18 cellular contexts compared by ENCODE assay signal in genomic region chr20:48342822-48343513, GRCh38.
"Had no signal": no experiment of that assay in that cellular context is flagged by ENCODE, and none has a peak within 500 bp of the region (broad histone marks: within the 10 kb centered on the region; RNA-seq: fewer than 3 reads in every experiment).

No MANE protein-coding gene starts in this region.

- H3K27me3 ChIP-seq: neutrophil, pancreas, thyroid gland, vagina had no signal

- FAIRE-seq: frontal cortex, kidney, pancreas had no signal

- H3K9me3 ChIP-seq: neutrophil, pancreas, stomach, thyroid gland, vagina had no signal

- H3K4me3 ChIP-seq: lung, pancreas, stomach, thyroid gland, vagina had no signal

- ATAC-seq: effector memory CD8-positive, alpha-beta T cell; left lobe of liver; natural killer cell; pancreas; sciatic nerve; stimulated activated effector memory CD8-positive, alpha-beta T cell treated with anti-CD3 and anti-CD28 coated beads, Interleukin-12 subunit alpha, Interleukin-12 subunit beta, amount 100 ng/mL, for 72 hours had no signal

- H3K36me3 ChIP-seq: neutrophil, pancreas, stomach, thyroid gland, vagina had no signal

- H3K27ac ChIP-seq: neutrophil, pancreas, stomach, thyroid gland, vagina had no signal

- H3K4me1 ChIP-seq: pancreas, thyroid gland had no signal

- DNase-seq: cortex of kidney; effector memory CD8-positive, alpha-beta T cell; kidney; natural killer cell; pancreas; stimulated activated CD4-positive, alpha-beta T cell treated with anti-CD3 and anti-CD28 coated beads, Interleukin-2, amount 100 ng/mL, for 24 hours; stimulated activated CD4-positive, alpha-beta T cell treated with anti-CD3 and anti-CD28 coated beads, Interleukin-4, amount 100 ng/mL, for 24 hours; stimulated activated naive CD4-positive, alpha-beta T cell treated with Interleukin-2 at 50 U/mL for 16 hours; stomach; thyroid gland; trophoblast cell had no signal
